Comparison of ENCODE assay signal across 1 cellular context in the genomic region with DNA sequence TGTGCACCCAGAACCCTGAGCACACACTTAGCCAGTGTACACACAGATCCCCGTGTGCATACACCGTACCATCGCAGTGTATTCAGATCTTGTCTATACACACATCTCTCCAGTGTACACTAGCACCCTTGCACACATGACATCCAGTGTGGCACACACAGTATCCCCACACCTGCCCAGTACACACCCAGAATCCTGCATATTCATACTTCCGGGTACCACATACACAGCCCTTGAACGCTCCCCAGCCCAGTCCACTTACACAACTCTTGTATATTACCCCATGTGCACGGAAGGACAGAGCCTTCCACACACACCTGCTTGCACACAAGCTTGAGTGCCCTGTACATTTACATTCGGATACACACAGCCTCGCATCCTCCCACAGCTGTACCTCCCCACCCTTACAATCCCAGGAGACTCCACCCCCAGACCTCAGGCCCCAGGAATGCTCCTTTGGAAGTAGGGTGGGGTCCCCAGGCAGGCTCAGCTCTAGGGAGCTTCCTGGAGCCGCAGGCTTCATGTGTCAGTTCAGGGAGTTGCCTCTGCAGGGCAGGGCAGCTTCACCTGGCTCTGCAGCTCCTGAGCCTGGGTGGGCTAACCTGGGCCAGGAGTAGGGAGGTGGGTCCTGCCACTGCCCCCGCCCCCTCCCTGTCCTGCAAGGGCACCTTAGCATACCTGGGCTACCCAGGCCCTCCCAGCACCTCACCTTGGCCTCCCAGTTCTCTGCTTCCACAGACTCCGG.
TF ChIP-seq lines count a peak whose summit lies in the region.

No MANE protein-coding gene starts in this region.

TF ChIP-seq in HCT116, 20 proteins besides CTCF, POLR2A, EP300 and RAD21:
- peak; percentile 54 for TF ChIP-seq SP1 (IDR thresholded peaks at IDR 0.05; ENCODE audit: low read depth)
- TF ChIP-seq, protein P1, sequence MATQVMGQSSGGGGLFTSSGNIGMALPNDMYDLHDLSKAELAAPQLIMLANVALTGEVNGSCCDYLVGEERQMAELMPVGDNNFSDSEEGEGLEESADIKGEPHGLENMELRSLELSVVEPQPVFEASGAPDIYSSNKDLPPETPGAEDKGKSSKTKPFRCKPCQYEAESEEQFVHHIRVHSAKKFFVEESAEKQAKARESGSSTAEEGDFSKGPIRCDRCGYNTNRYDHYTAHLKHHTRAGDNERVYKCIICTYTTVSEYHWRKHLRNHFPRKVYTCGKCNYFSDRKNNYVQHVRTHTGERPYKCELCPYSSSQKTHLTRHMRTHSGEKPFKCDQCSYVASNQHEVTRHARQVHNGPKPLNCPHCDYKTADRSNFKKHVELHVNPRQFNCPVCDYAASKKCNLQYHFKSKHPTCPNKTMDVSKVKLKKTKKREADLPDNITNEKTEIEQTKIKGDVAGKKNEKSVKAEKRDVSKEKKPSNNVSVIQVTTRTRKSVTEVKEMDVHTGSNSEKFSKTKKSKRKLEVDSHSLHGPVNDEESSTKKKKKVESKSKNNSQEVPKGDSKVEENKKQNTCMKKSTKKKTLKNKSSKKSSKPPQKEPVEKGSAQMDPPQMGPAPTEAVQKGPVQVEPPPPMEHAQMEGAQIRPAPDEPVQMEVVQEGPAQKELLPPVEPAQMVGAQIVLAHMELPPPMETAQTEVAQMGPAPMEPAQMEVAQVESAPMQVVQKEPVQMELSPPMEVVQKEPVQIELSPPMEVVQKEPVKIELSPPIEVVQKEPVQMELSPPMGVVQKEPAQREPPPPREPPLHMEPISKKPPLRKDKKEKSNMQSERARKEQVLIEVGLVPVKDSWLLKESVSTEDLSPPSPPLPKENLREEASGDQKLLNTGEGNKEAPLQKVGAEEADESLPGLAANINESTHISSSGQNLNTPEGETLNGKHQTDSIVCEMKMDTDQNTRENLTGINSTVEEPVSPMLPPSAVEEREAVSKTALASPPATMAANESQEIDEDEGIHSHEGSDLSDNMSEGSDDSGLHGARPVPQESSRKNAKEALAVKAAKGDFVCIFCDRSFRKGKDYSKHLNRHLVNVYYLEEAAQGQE (IDR thresholded peaks at IDR 0.05; ENCODE audit: low read depth), result no peak
- TF ChIP-seq, protein P2, sequence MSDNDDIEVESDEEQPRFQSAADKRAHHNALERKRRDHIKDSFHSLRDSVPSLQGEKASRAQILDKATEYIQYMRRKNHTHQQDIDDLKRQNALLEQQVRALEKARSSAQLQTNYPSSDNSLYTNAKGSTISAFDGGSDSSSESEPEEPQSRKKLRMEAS (IDR thresholded peaks at IDR 0.05), result peak; percentile 77; the same call in 1 of the 2 replicates
